24 cellular contexts compared by ENCODE assay signal in the genomic region with DNA sequence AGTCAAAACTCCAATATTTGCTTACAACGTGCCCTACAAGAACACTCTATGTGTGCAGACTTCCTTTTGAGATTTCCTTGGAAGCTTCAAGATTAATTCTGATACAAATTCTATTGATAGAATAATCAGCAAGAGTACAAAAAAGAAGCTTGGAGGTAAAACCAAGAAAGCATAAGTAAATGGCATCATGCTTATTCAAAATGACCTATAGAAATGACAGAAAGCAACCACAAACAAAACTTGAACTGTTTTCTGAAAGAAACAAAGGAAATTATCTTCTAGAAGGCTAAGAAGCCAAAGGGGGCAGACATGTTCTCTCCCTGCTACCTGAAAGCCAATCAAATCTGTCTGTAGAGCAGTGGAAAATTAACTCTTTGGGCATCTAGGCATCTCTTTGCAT.
DNase-seq lines count a peak whose midpoint lies in the region; ATAC-seq, FAIRE-seq and TF ChIP-seq lines count a peak whose summit lies in the region.
"Had no signal": no experiment of that assay in that cellular context is flagged by ENCODE, and none has a peak within 500 bp of the region (broad histone marks: within the 10 kb centered on the region; RNA-seq: fewer than 3 reads in every experiment).

No MANE protein-coding gene starts in this region.

- H3K9ac ChIP-seq in GM12878 (ENCODE audit: control insufficient read depth, insufficient read depth, low read length): no peak overlapping the region
- no peak overlapping the region for H3K9ac ChIP-seq in parathyroid adenoma
- H3K9ac ChIP-seq: BLaER1 treated with 17β-estradiol and CSF1 and Interleukin-3, amounts not matched to agents 10 nM and 100 nM had no signal

- peak overlapping the region; percentile 60 for H2AFZ ChIP-seq in GM23338
- no peak overlapping the region for H2AFZ ChIP-seq in GM12878 (ENCODE audit: control insufficient read depth, low read depth, low read length)
- H2AFZ ChIP-seq in parathyroid adenoma: peak overlapping the region; percentile 10

- RAD21 ChIA-PET in GM12878 (lab: Charles Lee; ENCODE audit: unreplicated experiment): interaction anchor here (1.6 kb wide), 2 partner anchors 10 to 75 kb away, joined by 4 to 6 read pairs; no protein-coding TSS in a partner anchor

- BruUV-seq in GM12878 (replicated peaks; lab: Mats Ljungman, UMichigan): no TSS peak

- no peak for TF ChIP-seq POLR2A in GM12878 (IDR thresholded peaks at IDR 0.05; ENCODE audit: low read depth, low read length)

- H3K4me3 ChIP-seq in GM23338 (no peak overlapping the region), GM12878 (no peak overlapping the region), parathyroid adenoma (ENCODE audit: low read depth, low read length) (no peak overlapping the region)
- H3K4me3 ChIP-seq: A549; BLaER1 treated with 17β-estradiol and CSF1 and Interleukin-3, amounts not matched to agents 10 nM and 100 nM had no signal

- H3K27ac Mint-ChIP-seq in GM23338: no peak overlapping the region
- H3K27ac Mint-ChIP-seq: B cell; CD4-positive, alpha-beta T cell; CD8-positive, alpha-beta T cell had no signal

- H3K36me3 Mint-ChIP-seq in GM23338 (ENCODE audit: low read depth): no peaks in the 10 kb centered on the region
- H3K36me3 Mint-ChIP-seq: CD8-positive, alpha-beta T cell had no signal

- no peaks in the 10 kb centered on the region for H4K20me1 ChIP-seq in GM23338 (replicated peaks; ENCODE audit: insufficient read depth)
- H4K20me1 ChIP-seq in GM12878 (ENCODE audit: control insufficient read depth, insufficient read depth): no peaks in the 10 kb centered on the region
- H4K20me1 ChIP-seq: BLaER1 treated with 17β-estradiol and CSF1 and Interleukin-3, amounts not matched to agents 10 nM and 100 nM had no signal

- POLR2A ChIA-PET in GM12878 (lab: Charles Lee): interaction anchor here (1.1 kb wide), 1 partner anchor 12 kb away, joined by 3 read pairs; no protein-coding TSS in a partner anchor

- H3K4me1 Mint-ChIP-seq in GM23338: no peaks in the 10 kb centered on the region
- H3K4me1 Mint-ChIP-seq: B cell had no signal

- TF ChIP-seq CTCF in GM23338 (conservative IDR thresholded peaks at IDR 0.05; ENCODE audit: low read depth in 2 of 2): no peak
- TF ChIP-seq CTCF in GM12878 (IDR thresholded peaks at IDR 0.05 in 2 of 3, conservative IDR thresholded peaks at IDR 0.05 in 1 of 3; ENCODE audit: control insufficient read depth in 2 of 3, extremely low read depth in 1 of 3, insufficient read depth in 1 of 3, low read depth in 3 of 3, low read length in 3 of 3): no peak
- no peak for TF ChIP-seq CTCF in parathyroid adenoma (IDR thresholded peaks at IDR 0.05)
- TF ChIP-seq CTCF in D721Med (IDR thresholded peaks at IDR 0.05; ENCODE audit: insufficient read depth, missing control alignments): no peak

- no peaks in the 10 kb centered on the region for H3K9me3 ChIP-seq in GM12878 (replicated peaks; ENCODE audit: control insufficient read depth, insufficient read depth, low read length)
- H3K9me3 ChIP-seq in parathyroid adenoma (ENCODE audit: control insufficient read depth, low read length): no peaks in the 10 kb centered on the region
- H3K9me3 ChIP-seq: A549; BLaER1 treated with 17β-estradiol and CSF1 and Interleukin-3, amounts not matched to agents 10 nM and 100 nM; Caco-2 had no signal

- H3F3A ChIP-seq in GM23338 (replicated peaks; ENCODE audit: low read depth): no peaks in the 10 kb centered on the region

- H3K4me2 ChIP-seq in GM23338 (no peak overlapping the region), GM12878 (ENCODE audit: control insufficient read depth, insufficient read depth) (no peak overlapping the region), parathyroid adenoma (ENCODE audit: low read length) (no peak overlapping the region)
- H3K4me2 ChIP-seq: A549 had no signal

- TF ChIP-seq EP300 in GM12878 (IDR thresholded peaks at IDR 0.05; ENCODE audit: borderline replicate concordance in 1 of 2, control insufficient read depth in 1 of 2, low read depth in 2 of 2, low read length in 2 of 2): no peak

- SMC1A ChIA-PET in GM12878 (lab: Charles Lee; ENCODE audit: uncharacterized antibody, unreplicated experiment): interaction anchor here (0.9 to 5.1 kb wide), 8 partner anchors 9 to 421 kb away, joined by 4 to 18 read pairs (median 10); no protein-coding TSS in a partner anchor

- H3K79me2 ChIP-seq in GM23338 (replicated peaks; ENCODE audit: insufficient read depth) (no peaks in the 10 kb centered on the region), GM12878 (ENCODE audit: control insufficient read depth, insufficient read depth, low read length) (no peaks in the 10 kb centered on the region), parathyroid adenoma (no peaks in the 10 kb centered on the region)

- TF ChIP-seq RAD21 in GM12878 (IDR thresholded peaks at IDR 0.05; ENCODE audit: insufficient read depth, low read depth, low read length): no peak

- in situ Hi-C loops in GM12878 (cut with MboI): no loop called here

- peaks cover 1% of the 10 kb centered on the region for H3K27me3 Mint-ChIP-seq in GM23338 (ENCODE audit: insufficient read depth, low read depth, poor library complexity)

- WGBS in GM12878 (ENCODE audit: insufficient coverage, insufficient replicate concordance, low lambda C conversion rate, missing lambda C conversion rate): 0% methylated on average over 1 of the region's 1 CpG

- H3K36me3 ChIP-seq in GM23338 (ENCODE audit: insufficient read depth) (no peaks in the 10 kb centered on the region), GM12878 (ENCODE audit: control insufficient read depth in 2 of 2, insufficient read depth in 2 of 2, low read length in 1 of 2) (no peaks in the 10 kb centered on the region), parathyroid adenoma (ENCODE audit: control insufficient read depth, insufficient read depth, low read length) (no peaks in the 10 kb centered on the region)
- H3K36me3 ChIP-seq: BLaER1 treated with 17β-estradiol and CSF1 and Interleukin-3, amounts not matched to agents 10 nM and 100 nM had no signal

- ATAC-seq in GM23338 (no peak), GM12878 (peak; percentile 36), HG02973 (IDR thresholded peaks at IDR 0.05; ENCODE audit: unreplicated experiment) (no peak)
- ATAC-seq: A549; CD8-positive, alpha-beta T cell had no signal

- H3K27ac ChIP-seq in GM23338 (ENCODE audit: low read depth): no peak overlapping the region
- H3K27ac ChIP-seq in GM12878 (ENCODE audit: control insufficient read depth, insufficient read depth): no peak overlapping the region
- no peak overlapping the region for H3K27ac ChIP-seq in parathyroid adenoma
- H3K27ac ChIP-seq: 22Rv1; A549; BLaER1 treated with 17β-estradiol and CSF1 and Interleukin-3, amounts not matched to agents 10 nM and 100 nM; C4-2B had no signal

- H3K27me3 ChIP-seq in GM23338 (ENCODE audit: insufficient read depth) (no peaks in the 10 kb centered on the region), GM12878 (replicated peaks in 1 of 2; ENCODE audit: control insufficient read depth in 2 of 2, insufficient read depth in 2 of 2, low read length in 1 of 2) (no peaks in the 10 kb centered on the region), parathyroid adenoma (ENCODE audit: control insufficient read depth, insufficient read depth, low read length) (no peaks in the 10 kb centered on the region)
- H3K27me3 ChIP-seq: BLaER1 treated with 17β-estradiol and CSF1 and Interleukin-3, amounts not matched to agents 10 nM and 100 nM had no signal

- H3K4me1 ChIP-seq in GM23338 (ENCODE audit: insufficient read depth) (no peaks in the 10 kb centered on the region), GM12878 (ENCODE audit: control insufficient read depth, insufficient read depth, low read length) (no peaks in the 10 kb centered on the region; the same call in 1 of the 2 replicates), parathyroid adenoma (peaks cover 8% of the 10 kb centered on the region)
- H3K4me1 ChIP-seq: A549, Caco-2 had no signal

- peaks cover 3% of the 10 kb centered on the region; the same call in 1 of the 2 replicates for H3K9me2 ChIP-seq in GM23338 (ENCODE audit: insufficient read depth)

- intact Hi-C loops in GM12878 (cut with micrococcal nuclease; ENCODE audit: unreplicated experiment): no loop called here

- no peak for FAIRE-seq in GM12878 (lab: Jason Lieb, UNC)
- no peak for FAIRE-seq in D721Med (lab: Jason Lieb, UNC)
- FAIRE-seq: A549, GM12891, GM19239 had no signal

- CTCF ChIA-PET in GM12878 (lab: Yijun Ruan, JAX): interaction anchor here (0.9 to 3.1 kb wide), 2 partner anchors 156 to 511 kb away, joined by 3 to 14 read pairs; no protein-coding TSS in a partner anchor

- DNase-seq in GM23338 (ENCODE audit: low spot score) (no peak), GM12878 (ENCODE audit: low read depth, low spot score) (no peak), D721Med (ENCODE audit: insufficient read length, low spot score) (no peak)
- DNase-seq: AML-193; Caco-2; Calu3; CD4-positive, alpha-beta T cell; CD8-positive, alpha-beta T cell; DMS 273 treated with DMSO at 0.1 percent for 48 hours; DMS153; DMS53; DMS79; DND-41; EL; GDM1 had no signal

- H3K9me3 Mint-ChIP-seq in GM23338: no peaks in the 10 kb centered on the region; the same call in 2 of the 3 replicates

- no peak overlapping the region for H3K4me3 Mint-ChIP-seq in GM23338
- H3K4me3 Mint-ChIP-seq: B cell; CD4-positive, alpha-beta T cell; CD8-positive, alpha-beta T cell had no signal

TF ChIP-seq in GM12878, 131 proteins besides CTCF, POLR2A, EP300 and RAD21 (continues in another document):
- TF ChIP-seq CREM (IDR thresholded peaks at IDR 0.05; ENCODE audit: low read depth) (0 out of 2 replicates have a peak, but pooled peaks have one; percentile 18), MTA3 (IDR thresholded peaks at IDR 0.05; ENCODE audit: borderline replicate concordance, low read length) (no peak), TARDBP (IDR thresholded peaks at IDR 0.05; ENCODE audit: borderline replicate concordance) (no peak), NFIC (IDR thresholded peaks at IDR 0.05; ENCODE audit: low read depth, low read length) (peak; percentile 27; the same call in 1 of the 2 replicates), ZBED1 (IDR thresholded peaks at IDR 0.05; ENCODE audit: borderline replicate concordance) (no peak)
